In genomic region chr4:7160951-7161440, GRCh38 we compare ENCODE assay signal across 1 cellular context.
TF ChIP-seq lines count a peak whose summit lies in the region.

No MANE protein-coding gene starts in this region.

TF ChIP-seq in K562, 482 proteins besides CTCF, POLR2A, EP300 and RAD21:
- no peak for TF ChIP-seq BHLHE40 (IDR thresholded peaks at IDR 0.05; ENCODE audit: low read length)
- no peak for TF ChIP-seq KAT8 (IDR thresholded peaks at IDR 0.05; ENCODE audit: low read depth)
- no peak for TF ChIP-seq TAF7 (tag; IDR thresholded peaks at IDR 0.05)
- TF ChIP-seq SP2 (IDR thresholded peaks at IDR 0.05; ENCODE audit: extremely low read depth, low read depth, low read length, poor library complexity, severe bottlenecking): no peak
- no peak for TF ChIP-seq NONO (IDR thresholded peaks at IDR 0.05; ENCODE audit: low read depth in 2 of 2, low read length in 1 of 2)
- no peak for TF ChIP-seq SPI1 (IDR thresholded peaks at IDR 0.05; ENCODE audit: borderline replicate concordance, low read depth, low read length)
- no peak for TF ChIP-seq HDGF (IDR thresholded peaks at IDR 0.05)
- TF ChIP-seq ZNF639 (CRISPR knock-in tag; conservative IDR thresholded peaks at IDR 0.05 in 1 of 2, IDR thresholded peaks at IDR 0.05 in 1 of 2): no peak
- TF ChIP-seq RBBP5 (IDR thresholded peaks at IDR 0.05; ENCODE audit: borderline replicate concordance, insufficient read depth, low read length, poor library complexity, severe bottlenecking): no peak
- no peak for TF ChIP-seq ELF4 (CRISPR knock-in tag; IDR thresholded peaks at IDR 0.05)
- no peak for TF ChIP-seq ZNF239 (CRISPR knock-in tag; IDR thresholded peaks at IDR 0.05)
- no peak for TF ChIP-seq TRIM24 (IDR thresholded peaks at IDR 0.05)
- no peak for TF ChIP-seq ARID3B (CRISPR knock-in tag; IDR thresholded peaks at IDR 0.05; ENCODE audit: borderline replicate concordance)
- TF ChIP-seq HES1 (IDR thresholded peaks at IDR 0.05; ENCODE audit: low read depth): no peak
TF ChIP-seq in K562: peak in this region for 0.
